In genomic region chr1:110771245-110772022, GRCh38 we compare ENCODE assay signal across 23 cellular contexts.
"Had no signal": no experiment of that assay in that cellular context is flagged by ENCODE, and none has a peak within 500 bp of the region (broad histone marks: within the 10 kb centered on the region; RNA-seq: fewer than 3 reads in every experiment).

No MANE protein-coding gene starts in this region.

- DNase-seq: activated CD4-positive, alpha-beta T cell treated with anti-CD3 and anti-CD28 coated beads, Interleukin-2, amount 10 ng/mL, durations not matched to agents 7 days and 5 days; activated CD4-positive, CD25-positive, alpha-beta regulatory T cell treated with anti-CD3 and anti-CD28 coated beads, Interleukin-2, amount 50 U/mL, for 72 hours; activated CD8-positive, alpha-beta T cell treated with anti-CD3 and anti-CD28 coated beads for 36 hours; activated gamma-delta T cell; anterior cingulate cortex; central memory CD4-positive, alpha-beta T cell; dermis blood vessel endothelial cell; effector CD8-positive, alpha-beta T cell; esophagus squamous epithelium; head of caudate nucleus; hypothalamus; left cardiac atrium; mesendoderm; naive B cell; nucleus accumbens; right lobe of liver; small intestine; stimulated activated CD4-positive, alpha-beta T cell treated with anti-CD3 and anti-CD28 coated beads, Interleukin-15, amount 100 ng/mL, for 24 hours; transverse colon; uterus; WERI-Rb-1 had no signal

- H3K4me3 ChIP-seq: esophagus squamous epithelium, gastroesophageal sphincter, right lobe of liver, transverse colon, uterus had no signal

- H3K4me1 ChIP-seq: esophagus squamous epithelium, gastroesophageal sphincter, right lobe of liver, transverse colon, uterus had no signal

- H3K27me3 ChIP-seq: uterus had no signal

- H3K9me3 ChIP-seq: esophagus squamous epithelium, gastroesophageal sphincter, right lobe of liver, transverse colon, uterus had no signal

- H3K36me3 ChIP-seq: esophagus squamous epithelium, gastroesophageal sphincter, right lobe of liver, transverse colon, uterus, WERI-Rb-1 had no signal

- ATAC-seq: activated CD8-positive, alpha-beta T cell treated with anti-CD3 and anti-CD28 coated beads for 36 hours; gastroesophageal sphincter; left cardiac atrium; right lobe of liver; stimulated activated memory B cell treated with anti-CD40 and anti-IgM and Interleukin-4, amounts not matched to agents 10 μg/mL and 1 μg/mL and 100 μg/mL, for 72 hours had no signal

- H3K27ac ChIP-seq: esophagus squamous epithelium, gastroesophageal sphincter, right lobe of liver, transverse colon, uterus, WERI-Rb-1 had no signal
